33 cellular contexts compared by ENCODE assay signal in genomic region chr4:152748619-152749018, GRCh38.
"Had no signal": no experiment of that assay in that cellular context is flagged by ENCODE, and none has a peak within 500 bp of the region (broad histone marks: within the 10 kb centered on the region; RNA-seq: fewer than 3 reads in every experiment).

No MANE protein-coding gene starts in this region.

- DNase-seq: Karpas-422, Kasumi-1, KG1, MG63, MM.1S, MV-4-11, NCI-H1048, NCI-H1092, NCI-H1092 treated with DMSO at 0.1 percent for 48 hours, NCI-H1105, NCI-H1105 treated with DMSO at 0.1 percent for 48 hours, NCI-H1417, NCI-H1417 treated with DMSO at 0.1 percent for 48 hours, NCI-H1436, NCI-H1436 treated with DMSO at 0.1 percent for 48 hours, NCI-H146, NCI-H1694, NCI-H1694 treated with DMSO at 0.1 percent for 48 hours, NCI-H187, NCI-H187 treated with DMSO at 0.1 percent for 48 hours, NCI-H1930, NCI-H2029, NCI-H2029 treated with DMSO at 0.1 percent for 48 hours, NCI-H2081, NCI-H2081 treated with DMSO at 0.1 percent for 48 hours, NCI-H2107, NCI-H2171, NCI-H2171 treated with DMSO at 0.1 percent for 48 hours, NCI-H226, NCI-H345, NCI-H446, NCI-H446 treated with DMSO at 0.1 percent for 48 hours had no signal

- H3K4me3 ChIP-seq: MG63 had no signal

- H3K36me3 ChIP-seq: MG63 had no signal

- H3K27ac ChIP-seq: KMS-11 had no signal

- H3K9ac ChIP-seq: KMS-11 had no signal

- H3K4me2 ChIP-seq: KMS-11 had no signal

- H3K9me3 ChIP-seq: MG63 had no signal

- H3K27me3 ChIP-seq: MG63 had no signal
